ENCODE assay signal across 20 cellular contexts in the genomic region with DNA sequence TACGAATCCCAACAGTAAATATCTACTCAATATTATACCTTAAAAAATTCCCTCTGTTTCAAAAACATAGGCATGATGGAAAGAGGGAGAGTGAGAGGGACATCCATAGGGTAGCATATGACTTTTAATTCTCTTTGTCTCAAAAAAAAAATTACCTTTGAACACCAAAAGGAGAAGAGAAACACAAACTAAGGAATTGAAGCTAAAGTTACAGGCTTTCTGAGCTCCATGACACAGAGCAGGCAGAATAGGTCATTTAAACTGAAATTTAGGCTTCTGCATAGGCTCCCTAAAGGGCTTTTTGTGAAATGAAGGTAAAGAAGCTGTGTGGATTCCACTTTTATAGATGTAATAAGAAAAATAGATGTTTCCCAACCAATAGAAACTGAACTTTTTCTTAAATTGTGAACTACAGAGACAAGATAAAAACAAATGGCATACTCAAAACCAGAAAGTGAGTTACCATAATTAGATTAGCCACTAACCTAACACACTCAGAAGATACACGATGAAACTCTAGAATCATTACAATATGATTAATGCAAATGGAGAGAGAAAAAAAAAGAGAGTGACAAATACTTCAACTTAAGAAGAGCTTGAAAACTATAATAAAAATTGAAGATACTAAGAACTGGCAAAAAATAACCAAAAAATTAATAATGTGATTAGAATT.
DNase-seq lines count a peak whose midpoint lies in the region; ATAC-seq, FAIRE-seq and TF ChIP-seq lines count a peak whose summit lies in the region.
"Had no signal": no experiment of that assay in that cellular context is flagged by ENCODE, and none has a peak within 500 bp of the region (broad histone marks: within the 10 kb centered on the region; RNA-seq: fewer than 3 reads in every experiment).

No MANE protein-coding gene starts in this region.

- no peak for TF ChIP-seq CTCF in D721Med (IDR thresholded peaks at IDR 0.05; ENCODE audit: insufficient read depth, missing control alignments)
- no peak for TF ChIP-seq CTCF in OCI-LY3 (IDR thresholded peaks at IDR 0.05; ENCODE audit: low read depth, low read length)

- no peaks in the 10 kb centered on the region for H3K79me2 ChIP-seq in OCI-LY3 (ENCODE audit: low read length)

- ATAC-seq in GM18867 (IDR thresholded peaks at IDR 0.05; ENCODE audit: unreplicated experiment) (peak; percentile 78), GM21390 (IDR thresholded peaks at IDR 0.05; ENCODE audit: unreplicated experiment) (peak; percentile 58)
- no peak for ATAC-seq in natural killer cell treated with Interleukin-12 subunit alpha and Interleukin-12 subunit beta and Interleukin-15 and Interleukin-18, amount 100 ng/mL, for 72 hours
- ATAC-seq: A549 had no signal

- no peak overlapping the region for H2AFZ ChIP-seq in OCI-LY3 (ENCODE audit: low read depth, low read length)

- FAIRE-seq in D721Med (lab: Jason Lieb, UNC): peak; percentile 38
- FAIRE-seq: A549, GM18507, H1 had no signal

- H3K27ac Mint-ChIP-seq in natural killer cell treated with Interleukin-12 subunit alpha and Interleukin-12 subunit beta and Interleukin-15 and Interleukin-18, amount 100 ng/mL, for 72 hours: no peak overlapping the region
- H3K27ac Mint-ChIP-seq: CD14-positive monocyte; CD4-positive, alpha-beta memory T cell; H9 had no signal

- peak overlapping the region; percentile 53 for H3K4me2 ChIP-seq in OCI-LY3 (ENCODE audit: low read length)
- H3K4me2 ChIP-seq: A549, BLaER1, KMS-11 had no signal

- peaks cover 5% of the 10 kb centered on the region for H3K36me3 Mint-ChIP-seq in natural killer cell treated with Interleukin-12 subunit alpha and Interleukin-12 subunit beta and Interleukin-15 and Interleukin-18, amount 100 ng/mL, for 72 hours
- H3K36me3 Mint-ChIP-seq: CD14-positive monocyte; CD4-positive, alpha-beta memory T cell had no signal

- no peak overlapping the region for H3K4me3 Mint-ChIP-seq in natural killer cell treated with Interleukin-12 subunit alpha and Interleukin-12 subunit beta and Interleukin-15 and Interleukin-18, amount 100 ng/mL, for 72 hours
- H3K4me3 Mint-ChIP-seq: CD14-positive monocyte; CD4-positive, alpha-beta memory T cell; H9 had no signal

- H3K36me3 ChIP-seq in OCI-LY3 (replicated peaks; ENCODE audit: low read depth, low read length): no peaks in the 10 kb centered on the region
- H3K36me3 ChIP-seq: BLaER1 had no signal

- 0 out of 2 replicates have a peak overlapping the region, but pooled peaks have one; percentile 7 for H3K4me3 ChIP-seq in OCI-LY3 (ENCODE audit: low read length)
- H3K4me3 ChIP-seq: A549, BLaER1 had no signal

- no peaks in the 10 kb centered on the region for H3K9me3 ChIP-seq in OCI-LY3 (ENCODE audit: insufficient read depth, low read length)
- H3K9me3 ChIP-seq: A549, BLaER1 had no signal

- DNase-seq in D721Med (ENCODE audit: insufficient read length, low spot score) (no peak), AG08396 (ENCODE audit: low spot score) (no peak), NCI-H1694 (lab: John Stamatoyannopoulos, UW) (no peak), SIG-M5 treated with dmso at 0.1 percent for 504 hours (lab: John Stamatoyannopoulos, UW; ENCODE audit: unreplicated experiment) (no peak)
- DNase-seq in natural killer cell treated with Interleukin-12 subunit alpha and Interleukin-12 subunit beta and Interleukin-15 and Interleukin-18, amount 100 ng/mL, for 72 hours (ENCODE audit: low spot score): no peak
- DNase-seq: CD4-positive, alpha-beta memory T cell; DMS79 treated with DMSO at 0.1 percent for 48 hours; GF-D8; H9 had no signal

- H4K20me1 ChIP-seq in OCI-LY3 (ENCODE audit: insufficient read depth, low read length): no peaks in the 10 kb centered on the region
- H4K20me1 ChIP-seq: BLaER1 had no signal

- no peak overlapping the region for H3K9ac ChIP-seq in OCI-LY3 (ENCODE audit: low read length)
- H3K9ac ChIP-seq: BLaER1, KMS-11 had no signal

- no peaks in the 10 kb centered on the region for H3K27me3 Mint-ChIP-seq in natural killer cell treated with Interleukin-12 subunit alpha and Interleukin-12 subunit beta and Interleukin-15 and Interleukin-18, amount 100 ng/mL, for 72 hours
- H3K27me3 Mint-ChIP-seq: CD4-positive, alpha-beta memory T cell had no signal

- peaks cover 16% of the 10 kb centered on the region for H3K4me1 ChIP-seq in OCI-LY3 (ENCODE audit: low read length)
- H3K4me1 ChIP-seq: A549, BLaER1 had no signal

- H3K9me3 Mint-ChIP-seq in natural killer cell treated with Interleukin-12 subunit alpha and Interleukin-12 subunit beta and Interleukin-15 and Interleukin-18, amount 100 ng/mL, for 72 hours: peaks cover 23% of the 10 kb centered on the region

- H3K27ac ChIP-seq in OCI-LY3 (ENCODE audit: low read length): peak overlapping the region; percentile 42
- H3K27ac ChIP-seq: 22Rv1, A549, BLaER1, HL-60, KMS-11 had no signal

- no peaks in the 10 kb centered on the region for H3K4me1 Mint-ChIP-seq in natural killer cell treated with Interleukin-12 subunit alpha and Interleukin-12 subunit beta and Interleukin-15 and Interleukin-18, amount 100 ng/mL, for 72 hours (ENCODE audit: low read depth in 2 of 2)
- H3K4me1 Mint-ChIP-seq: CD14-positive monocyte; CD4-positive, alpha-beta memory T cell; H9 had no signal

- no peaks in the 10 kb centered on the region for H3K27me3 ChIP-seq in OCI-LY3 (ENCODE audit: low read depth, low read length)
- H3K27me3 ChIP-seq: BLaER1 had no signal

Comparison
In these comparisons a context has a peak if more than half of its experiments do, and no peak if none do; other contexts are left out.
1. ATAC-seq: peak in GM18867 (single experiment) and GM21390 (single experiment); none in natural killer cell treated with Interleukin-12 subunit alpha and Interleukin-12 subunit beta and Interleukin-15 and Interleukin-18, amount 100 ng/mL, for 72 hours (0 of 2).